In genomic region chr15:39127151-39127815, GRCh38 we compare ENCODE assay signal across 11 cellular contexts.
A peak's percentile ranks its signal among the peaks of the same experiment; 100 is the strongest.
DNase-seq lines count a peak whose midpoint lies in the region; ATAC-seq lines count a peak whose summit lies in the region.
"Had no signal": no experiment of that assay in that cellular context is flagged by ENCODE, and none has a peak within 500 bp of the region (broad histone marks: within the 10 kb centered on the region; RNA-seq: fewer than 3 reads in every experiment).

No MANE protein-coding gene starts in this region.

- no peaks in the 10 kb centered on the region for H3K9me3 ChIP-seq in SJCRH30 (replicated peaks)

- H3K4me1 ChIP-seq in SJCRH30: peaks cover 25% of the 10 kb centered on the region

- ATAC-seq in GM21825 (IDR thresholded peaks at IDR 0.05; ENCODE audit: unreplicated experiment): no peak
- no peak for ATAC-seq in HG02870 (IDR thresholded peaks at IDR 0.05; ENCODE audit: unreplicated experiment)
- ATAC-seq: naive thymus-derived CD8-positive, alpha-beta T cell had no signal

- no peak overlapping the region for H3K4me3 ChIP-seq in SJCRH30

- intact Hi-C loops in posterior cingulate gyrus (cut with DNase I): no loop called here

- peak; percentile 49 for DNase-seq in GM03348 (ENCODE audit: low spot score)
- no peak for DNase-seq in SJCRH30
- DNase-seq in fibroblast of gingiva (ENCODE audit: low read depth): peak; percentile 46
- DNase-seq in renal cortical epithelial cell (ENCODE audit: low read depth): peak; percentile 60
- DNase-seq in posterior cingulate gyrus: no peak
- no peak for DNase-seq in ecto neural progenitor cell (ENCODE audit: low spot score)
- DNase-seq: naive thymus-derived CD8-positive, alpha-beta T cell; NCI-H2081 treated with DMSO at 0.1 percent for 48 hours; RPMI8226 had no signal

- H3K27ac ChIP-seq in SJCRH30: peak overlapping the region; percentile 33

- no peaks in the 10 kb centered on the region for H3K27me3 ChIP-seq in SJCRH30

- H3K36me3 ChIP-seq in SJCRH30: no peaks in the 10 kb centered on the region

Comparison
In these comparisons a context has a peak if more than half of its experiments do, and no peak if none do; other contexts are left out.
1. DNase-seq: peak in GM03348 (single experiment), fibroblast of gingiva (single experiment) and renal cortical epithelial cell (single experiment); none in SJCRH30 (0 of 2), posterior cingulate gyrus (0 of 10) and ecto neural progenitor cell (single experiment).